In genomic region chr7:156892086-156892800, GRCh38 we compare ENCODE assay signal across 8 cellular contexts. TPM values are rescaled to one million over a fixed set of nuclear protein-coding genes. Genes with fewer than 3 reads are reported as not detected.
DNase-seq lines count a peak whose midpoint lies in the region; ATAC-seq and TF ChIP-seq lines count a peak whose summit lies in the region.

No MANE protein-coding gene starts in this region.

- peak; percentile 68 for DNase-seq in Daoy (ENCODE audit: low read depth)
- DNase-seq in LoVo (ENCODE audit: low spot score): peak; percentile 52
- peak; percentile 60 for DNase-seq in central memory CD4-positive, alpha-beta T cell
- peak; percentile 63 for DNase-seq in left lobe of liver (ENCODE audit: low spot score)
- DNase-seq in stimulated activated CD4-positive, alpha-beta T cell treated with anti-CD3 and anti-CD28 coated beads, Interleukin-4, amount 100 ng/mL, for 24 hours: peak; percentile 57
- DNase-seq in NCI-H1694 treated with DMSO at 0.1 percent for 48 hours (lab: John Stamatoyannopoulos, UW): no peak

- peak; percentile 24 for ATAC-seq in GM21717 (IDR thresholded peaks at IDR 0.05; ENCODE audit: unreplicated experiment)
- ATAC-seq in left lobe of liver: peak; percentile 49

- no peak for TF ChIP-seq CTCF in WI38 (IDR thresholded peaks at IDR 0.05; ENCODE audit: low read depth, low read length)

- peak overlapping the region; percentile 73 for H3K4me3 ChIP-seq in WI38 (ENCODE audit: low read depth, low read length)

RNA-seq across cellular contexts. Expression of gene LMBR1, which starts 0.7 kb away (rescaled TPM):
- 45.0 and 62.6 TPM in 2 replicates for total RNA-seq in Daoy (2014; rRNA removed; shearing (Covaris generic))
- total RNA-seq in left lobe of liver: 28.7 TPM

RNA-seq across cellular contexts. Expression of gene NOM1, which starts 57.3 kb away (rescaled TPM):
- 19.3 and 22.1 TPM in 2 replicates for total RNA-seq in Daoy (2014; rRNA removed; shearing (Covaris generic))
- 7.2 TPM for total RNA-seq in left lobe of liver
